In the genomic region with DNA sequence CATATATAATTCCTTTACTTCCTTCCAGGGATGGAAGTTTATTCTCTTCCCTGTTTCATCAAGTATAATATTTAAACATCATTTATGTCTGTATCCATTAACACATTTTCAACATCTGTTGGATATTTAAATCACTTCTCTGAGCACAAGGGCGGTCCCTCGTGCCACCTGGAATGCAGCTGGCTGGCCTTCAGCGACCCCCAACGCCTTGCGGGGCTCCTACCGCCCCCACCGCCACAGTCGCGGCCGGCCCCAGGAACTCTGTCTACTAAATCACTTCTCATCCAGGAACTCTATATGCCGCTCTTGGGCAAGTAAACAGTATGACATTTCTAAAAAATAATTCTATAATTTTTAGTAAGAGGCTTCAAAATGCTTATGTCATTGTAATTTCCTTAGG, we compare ENCODE assay signal across 27 cellular contexts.
"Had no signal": no experiment of that assay in that cellular context is flagged by ENCODE, and none has a peak within 500 bp of the region (broad histone marks: within the 10 kb centered on the region; RNA-seq: fewer than 3 reads in every experiment).

No MANE protein-coding gene starts in this region.

- H3K9me3 Mint-ChIP-seq: activated T-helper 2 cell treated with anti-CD3 and anti-CD28 coated beads, Interferon-gamma antibody, Interleukin-2, Interleukin-4, amounts not matched to agents 10 μg/mL and 5 μg/mL and 100 μg/mL, durations not matched to agents 14 hours and 24 hours and 36 hours had no signal

- H3K4me3 ChIP-seq: colonic mucosa, heart left ventricle, right atrium auricular region, spleen, suprapubic skin, tibial artery, upper lobe of right lung had no signal

- H3K27ac Mint-ChIP-seq: activated CD8-positive, alpha-beta memory T cell treated with anti-CD3 and anti-CD28 coated beads, Interleukin-2, amount 10 ng/mL, durations not matched to agents 7 days and 5 days; activated CD8-positive, alpha-beta T cell treated with anti-CD3 and anti-CD28 coated beads, Interleukin-2, amount 10 ng/mL, durations not matched to agents 7 days and 5 days; activated naive CD4-positive, alpha-beta T cell treated with anti-CD3 and anti-CD28 coated beads, Interleukin-2, amount 50 U/mL, for 24 hours; activated naive CD8-positive, alpha-beta T cell treated with anti-CD3 and anti-CD28 coated beads, Interleukin-2, amount 50 U/mL, for 24 hours; activated T-helper 2 cell treated with anti-CD3 and anti-CD28 coated beads, Interferon-gamma antibody, Interleukin-2, Interleukin-4, amounts not matched to agents 10 μg/mL and 5 μg/mL and 100 μg/mL, durations not matched to agents 14 hours and 24 hours and 36 hours; mesothelial cell of epicardium; naive B cell; T-helper 17 cell had no signal

- H3K27ac ChIP-seq: colonic mucosa, heart left ventricle, right atrium auricular region, spleen, suprapubic skin, tibial artery, upper lobe of right lung, WERI-Rb-1 had no signal

- H3K4me1 ChIP-seq: colonic mucosa, heart left ventricle, right atrium auricular region, spleen, suprapubic skin, tibial artery, upper lobe of right lung had no signal

- H3K9me3 ChIP-seq: colonic mucosa, spleen, suprapubic skin, tibial artery, upper lobe of right lung had no signal

- H3K4me3 Mint-ChIP-seq: activated CD8-positive, alpha-beta memory T cell treated with anti-CD3 and anti-CD28 coated beads, Interleukin-2, amount 10 ng/mL, durations not matched to agents 7 days and 5 days; activated CD8-positive, alpha-beta T cell treated with anti-CD3 and anti-CD28 coated beads, Interleukin-2, amount 10 ng/mL, durations not matched to agents 7 days and 5 days; activated naive CD4-positive, alpha-beta T cell treated with anti-CD3 and anti-CD28 coated beads, Interleukin-2, amount 50 U/mL, for 24 hours; activated naive CD8-positive, alpha-beta T cell treated with anti-CD3 and anti-CD28 coated beads, Interleukin-2, amount 50 U/mL, for 24 hours; mesothelial cell of epicardium; naive B cell; T-helper 17 cell had no signal

- H3K27me3 ChIP-seq: colonic mucosa, heart left ventricle, right atrium auricular region, suprapubic skin, tibial artery, upper lobe of right lung had no signal

- H3K36me3 Mint-ChIP-seq: activated CD8-positive, alpha-beta memory T cell treated with anti-CD3 and anti-CD28 coated beads, Interleukin-2, amount 10 ng/mL, durations not matched to agents 7 days and 5 days; activated naive CD4-positive, alpha-beta T cell treated with anti-CD3 and anti-CD28 coated beads, Interleukin-2, amount 50 U/mL, for 24 hours; naive B cell had no signal

- H3K4me1 Mint-ChIP-seq: activated CD8-positive, alpha-beta memory T cell treated with anti-CD3 and anti-CD28 coated beads, Interleukin-2, amount 10 ng/mL, durations not matched to agents 7 days and 5 days; activated naive CD4-positive, alpha-beta T cell treated with anti-CD3 and anti-CD28 coated beads, Interleukin-2, amount 50 U/mL, for 24 hours; activated naive CD8-positive, alpha-beta T cell treated with anti-CD3 and anti-CD28 coated beads, Interleukin-2, amount 50 U/mL, for 24 hours; mesothelial cell of epicardium; naive B cell; T-helper 17 cell had no signal

- H3K36me3 ChIP-seq: colonic mucosa, heart left ventricle, right atrium auricular region, spleen, suprapubic skin, tibial artery, upper lobe of right lung, WERI-Rb-1 had no signal

- H3K27me3 Mint-ChIP-seq: activated naive CD8-positive, alpha-beta T cell treated with anti-CD3 and anti-CD28 coated beads, Interleukin-2, amount 50 U/mL, for 24 hours; T-helper 17 cell had no signal

- DNase-seq: activated CD4-positive, CD25-positive, alpha-beta regulatory T cell treated with anti-CD3 and anti-CD28 coated beads, Interleukin-2, amount 50 U/mL, for 72 hours; activated CD8-positive, alpha-beta memory T cell treated with anti-CD3 and anti-CD28 coated beads, Interleukin-2, amount 10 ng/mL, durations not matched to agents 7 days and 5 days; activated CD8-positive, alpha-beta T cell treated with anti-CD3 and anti-CD28 coated beads, Interleukin-2, amount 10 ng/mL, durations not matched to agents 7 days and 5 days; activated naive CD8-positive, alpha-beta T cell treated with anti-CD3 and anti-CD28 coated beads, Interleukin-2, amount 50 U/mL, for 24 hours; activated T-cell treated with anti-CD3 and anti-CD28 coated beads, Interleukin-2, amount 50 U/mL, for 48 hours; colonic mucosa; effector memory CD4-positive, alpha-beta T cell; erythroblast; heart left ventricle; hypothalamus; islet precursor cell; left cardiac atrium; mammary epithelial cell; naive B cell; occipital lobe; spleen; stimulated activated naive CD4-positive, alpha-beta T cell; T-helper 17 cell; T1000; tibial artery; upper lobe of right lung; WERI-Rb-1 had no signal

- ATAC-seq: activated CD8-positive, alpha-beta memory T cell treated with anti-CD3 and anti-CD28 coated beads, Interleukin-2, amount 10 ng/mL, durations not matched to agents 7 days and 5 days; activated CD8-positive, alpha-beta T cell treated with anti-CD3 and anti-CD28 coated beads, Interleukin-2, amount 10 ng/mL, durations not matched to agents 7 days and 5 days; activated naive CD8-positive, alpha-beta T cell treated with anti-CD3 and anti-CD28 coated beads, Interleukin-2, amount 50 U/mL, for 24 hours; heart left ventricle; left cardiac atrium; T-helper 17 cell; upper lobe of right lung had no signal
